Comparison of ENCODE assay signal across 24 cellular contexts in genomic region chr5:167763772-167764171, GRCh38.
DNase-seq lines count a peak whose midpoint lies in the region; ATAC-seq and TF ChIP-seq lines count a peak whose summit lies in the region.
"Had no signal": no experiment of that assay in that cellular context is flagged by ENCODE, and none has a peak within 500 bp of the region (broad histone marks: within the 10 kb centered on the region; RNA-seq: fewer than 3 reads in every experiment).

No MANE protein-coding gene starts in this region.

- H3K9me3 ChIP-seq in A673 (ENCODE audit: low read depth, low read length, poor library complexity, severe bottlenecking) (no peaks in the 10 kb centered on the region), GM23248 (ENCODE audit: low read depth) (no peaks in the 10 kb centered on the region), adipocyte (ENCODE audit: control insufficient read depth, low read length) (no peaks in the 10 kb centered on the region), thyroid gland (no peaks in the 10 kb centered on the region), body of pancreas (no peaks in the 10 kb centered on the region)
- H3K9me3 ChIP-seq: gastroesophageal sphincter, psoas muscle, thoracic aorta had no signal

- CTCF ChIA-PET in A673 (lab: Charles Lee): interaction anchor here (0.7 kb wide), 1 partner anchor 1059 kb away, joined by 3 read pairs; no protein-coding TSS in a partner anchor

- 1 to 2% methylated on average over 4 of the region's 4 CpGs for WGBS in GM23248 (ENCODE audit: low coverage in 1 of 2, low lambda C conversion rate in 2 of 2, missing lambda C conversion rate in 2 of 2), 2 experiments
- 63 to 71% methylated on average over 4 of the region's 4 CpGs for WGBS in thyroid gland, 2 donors
- 54 to 59% methylated on average over 4 of the region's 4 CpGs for WGBS in body of pancreas, 2 donors

- TF ChIP-seq CTCF in A673 (conservative IDR thresholded peaks at IDR 0.05; ENCODE audit: low read depth, low read length): no peak
- no peak for TF ChIP-seq CTCF in foreskin fibroblast (IDR thresholded peaks at IDR 0.05; ENCODE audit: low read depth, low read length)
- no peak for TF ChIP-seq CTCF in thyroid gland (IDR thresholded peaks at IDR 0.05)
- no peak for TF ChIP-seq CTCF in body of pancreas (IDR thresholded peaks at IDR 0.05)

- no peaks in the 10 kb centered on the region for H4K20me1 ChIP-seq in GM23248 (ENCODE audit: insufficient read depth)

- peaks cover 58% of the 10 kb centered on the region for H3K4me1 ChIP-seq in A673 (ENCODE audit: insufficient read depth, low read length, poor library complexity, severe bottlenecking)
- peaks cover 77% of the 10 kb centered on the region for H3K4me1 ChIP-seq in GM23248 (ENCODE audit: insufficient read depth)
- peaks cover 8% of the 10 kb centered on the region for H3K4me1 ChIP-seq in adipocyte (ENCODE audit: control insufficient read depth, insufficient read depth, low read length)
- no peaks in the 10 kb centered on the region for H3K4me1 ChIP-seq in thyroid gland
- no peaks in the 10 kb centered on the region for H3K4me1 ChIP-seq in body of pancreas
- H3K4me1 ChIP-seq: gastroesophageal sphincter, psoas muscle had no signal

- peak overlapping the region; percentile 62 for H3K4me2 ChIP-seq in GM23248 (ENCODE audit: unreplicated experiment)

- ATAC-seq in body of pancreas: no peak
- ATAC-seq: gastroesophageal sphincter; K562; left colon; psoas muscle; stimulated activated effector memory CD8-positive, alpha-beta T cell treated with anti-CD3 and anti-CD28 coated beads, Interleukin-12 subunit alpha, Interleukin-12 subunit beta, amount 100 ng/mL, for 72 hours had no signal

- peak overlapping the region; percentile 73 for H3K27ac ChIP-seq in A673 (ENCODE audit: low read depth, low read length, poor library complexity, severe bottlenecking)
- H3K27ac ChIP-seq in GM23248: peak overlapping the region; percentile 98
- H3K27ac ChIP-seq in thyroid gland: no peak overlapping the region
- no peak overlapping the region for H3K27ac ChIP-seq in body of pancreas
- H3K27ac ChIP-seq: gastroesophageal sphincter, psoas muscle, thoracic aorta had no signal

- H3K27me3 ChIP-seq in A673 (replicated peaks; ENCODE audit: insufficient read depth, low read depth, low read length, poor library complexity) (no peaks in the 10 kb centered on the region), GM23248 (replicated peaks; ENCODE audit: insufficient read depth) (no peaks in the 10 kb centered on the region), adipocyte (replicated peaks; ENCODE audit: control insufficient read depth, insufficient read depth, low read length) (no peaks in the 10 kb centered on the region), thyroid gland (no peaks in the 10 kb centered on the region), body of pancreas (no peaks in the 10 kb centered on the region)

- no peak overlapping the region for H3K4me3 ChIP-seq in A673 (ENCODE audit: low read depth, low read length, poor library complexity, severe bottlenecking)
- no peak overlapping the region for H3K4me3 ChIP-seq in GM23248
- no peak overlapping the region for H3K4me3 ChIP-seq in adipocyte (ENCODE audit: low read length)
- no peak overlapping the region for H3K4me3 ChIP-seq in foreskin fibroblast (ENCODE audit: low read depth in 1 of 2, low read length in 2 of 2)
- no peak overlapping the region for H3K4me3 ChIP-seq in thyroid gland (replicated peaks in 1 of 3)
- no peak overlapping the region for H3K4me3 ChIP-seq in body of pancreas
- H3K4me3 ChIP-seq: gastroesophageal sphincter, K562, psoas muscle, thoracic aorta had no signal

- intact Hi-C loops in A673 (cut with micrococcal nuclease; ENCODE audit: unreplicated experiment) (loop anchor here (10.0 kb wide), 1 partner anchor 189 kb away; no protein-coding TSS in a partner anchor), thyroid gland (cut with DNase I) (no loop called here), body of pancreas (cut with DNase I) (no loop called here)

- no peak for DNase-seq in A673 (ENCODE audit: low spot score)
- DNase-seq in GM23248: peak; percentile 98
- DNase-seq in adipocyte (ENCODE audit: low read depth): peak; percentile 48
- DNase-seq in foreskin fibroblast: peak; percentile 11 to 19
- DNase-seq in dermis blood vessel endothelial cell: no peak
- DNase-seq in thyroid gland: no peak
- DNase-seq in LoVo (ENCODE audit: low spot score): no peak
- no peak for DNase-seq in body of pancreas
- DNase-seq: activated CD4-positive, alpha-beta T cell treated with anti-CD3 and anti-CD28 coated beads for 48 hours; activated gamma-delta T cell; anterior cingulate cortex; CD4-positive, alpha-beta T cell; DMS53; left colon; midbrain; NCI-H1092 treated with DMSO at 0.1 percent for 48 hours; NCI-H526 treated with DMSO at 0.1 percent for 48 hours; nephron progenitor cell; psoas muscle; stimulated activated CD4-positive, alpha-beta T cell treated with anti-CD3 and anti-CD28 coated beads, Interleukin-12 subunit alpha, Interleukin-12 subunit beta, amount 100 ng/mL, for 4 hours had no signal

- BruUV-seq in A673 (replicated peaks; lab: Mats Ljungman, UMichigan): no TSS peak

- peaks cover 87% of the 10 kb centered on the region for H3K79me2 ChIP-seq in GM23248 (ENCODE audit: insufficient read depth)

- POLR2A ChIA-PET in A673 (lab: Charles Lee; ENCODE audit: low non-redundant PET): interaction anchor here (0.8 kb wide), 1 partner anchor 18 kb away, joined by 3 read pairs; no protein-coding TSS in a partner anchor

- no peak overlapping the region for H2AFZ ChIP-seq in GM23248

- in situ Hi-C loops in GM23248 (cut with MboI): no loop called here

- peaks cover 78% of the 10 kb centered on the region for H3F3A ChIP-seq in GM23248 (ENCODE audit: insufficient read depth)

- TF ChIP-seq POLR2A in thyroid gland (IDR thresholded peaks at IDR 0.05) (no peak), body of pancreas (IDR thresholded peaks at IDR 0.05) (no peak)

- H3K9ac ChIP-seq in GM23248 (peak overlapping the region; percentile 81), adipocyte (ENCODE audit: low read length) (no peak overlapping the region)

- no peaks in the 10 kb centered on the region for H3K36me3 ChIP-seq in A673 (ENCODE audit: insufficient read depth, low read length, poor library complexity, severe bottlenecking)
- peaks cover 4% of the 10 kb centered on the region; the same call in 1 of the 2 replicates for H3K36me3 ChIP-seq in GM23248 (ENCODE audit: low read depth)
- H3K36me3 ChIP-seq in adipocyte (ENCODE audit: control insufficient read depth, insufficient read depth, low read length, severe bottlenecking): no peaks in the 10 kb centered on the region
- no peaks in the 10 kb centered on the region for H3K36me3 ChIP-seq in thyroid gland
- no peaks in the 10 kb centered on the region for H3K36me3 ChIP-seq in body of pancreas (replicated peaks in 1 of 2; ENCODE audit: insufficient read depth in 1 of 2, low read depth in 2 of 2)
- H3K36me3 ChIP-seq: gastroesophageal sphincter, thoracic aorta had no signal

- no peaks in the 10 kb centered on the region for H3K9me2 ChIP-seq in GM23248 (ENCODE audit: insufficient read depth)

Comparison
In these comparisons a context has a peak if more than half of its experiments do, and no peak if none do; other contexts are left out.
1. DNase-seq: peak in GM23248 (single experiment), adipocyte (single experiment) and foreskin fibroblast (2 of 2); none in A673 (single experiment), dermis blood vessel endothelial cell (single experiment), thyroid gland (0 of 2), LoVo (single experiment) and body of pancreas (0 of 4).
2. H3K27ac ChIP-seq: peak in A673 (single experiment) and GM23248 (single experiment); none in thyroid gland (0 of 3) and body of pancreas (0 of 4).